Comparison of ENCODE assay signal across 37 cellular contexts in the genomic region with DNA sequence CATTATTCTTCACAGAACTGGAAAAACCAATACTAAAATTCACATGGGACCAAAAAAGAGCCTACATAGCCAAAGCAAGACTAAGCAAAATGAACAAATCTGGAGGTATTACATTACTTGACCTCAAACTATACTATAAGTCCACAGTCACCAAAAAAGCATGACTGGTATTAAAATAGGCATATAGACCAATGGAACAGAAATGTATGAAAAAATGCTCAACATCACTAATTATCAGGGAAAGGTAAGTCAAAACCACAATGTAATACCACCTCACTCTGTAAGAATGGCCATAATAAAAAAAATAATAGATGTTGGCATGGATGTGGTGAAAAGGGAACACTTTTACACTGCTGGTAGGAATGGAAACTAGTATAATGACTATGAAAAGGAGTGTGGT.
"Had no signal": no experiment of that assay in that cellular context is flagged by ENCODE, and none has a peak within 500 bp of the region (broad histone marks: within the 10 kb centered on the region; RNA-seq: fewer than 3 reads in every experiment).

No MANE protein-coding gene starts in this region.

- H3K36me3 ChIP-seq: adrenal gland, esophagus squamous epithelium, gastroesophageal sphincter, heart right ventricle had no signal

- H3K9me3 Mint-ChIP-seq: activated CD8-positive, alpha-beta T cell treated with anti-CD3 and anti-CD28 coated beads for 36 hours; activated naive CD8-positive, alpha-beta T cell treated with anti-CD3 and anti-CD28 coated beads, Interleukin-2, amount 50 U/mL, for 24 hours had no signal

- H3K27me3 Mint-ChIP-seq: activated B cell treated with CpG ODN at 0.5 μM for 24 hours; activated CD8-positive, alpha-beta T cell treated with anti-CD3 and anti-CD28 coated beads for 36 hours; activated naive CD4-positive, alpha-beta T cell treated with anti-CD3 and anti-CD28 coated beads, Interleukin-2, amount 50 U/mL, for 24 hours; activated naive CD8-positive, alpha-beta T cell treated with anti-CD3 and anti-CD28 coated beads for 36 hours; activated naive CD8-positive, alpha-beta T cell treated with anti-CD3 and anti-CD28 coated beads, Interleukin-2, amount 50 U/mL, for 24 hours; activated T-helper 17 cell treated with anti-CD3 and anti-CD28 coated beads, Interleukin-2, amount 50 U/mL, for 72 hours; brain; effector memory CD8-positive, alpha-beta T cell; T-helper 17 cell had no signal

- H3K27ac ChIP-seq: adrenal gland, epithelial cell of prostate, esophagus squamous epithelium, gastroesophageal sphincter, heart right ventricle, WERI-Rb-1 had no signal

- ATAC-seq: activated CD4-positive, CD25-positive, alpha-beta regulatory T cell treated with anti-CD3 and anti-CD28 coated beads, Interleukin-2, amount 50 U/mL, for 24 hours; activated CD8-positive, alpha-beta T cell treated with anti-CD3 and anti-CD28 coated beads for 36 hours; activated naive CD8-positive, alpha-beta T cell treated with anti-CD3 and anti-CD28 coated beads, Interleukin-2, amount 50 U/mL, for 24 hours; activated T-cell treated with anti-CD3 and anti-CD28 coated beads, Interleukin-2, amount 50 U/mL, for 4 hours; activated T-helper 17 cell treated with anti-CD3 and anti-CD28 coated beads, Interleukin-2, amount 50 U/mL, for 72 hours; effector memory CD8-positive, alpha-beta T cell; gastroesophageal sphincter; T-helper 17 cell had no signal

- H3K36me3 Mint-ChIP-seq: activated naive CD4-positive, alpha-beta T cell treated with anti-CD3 and anti-CD28 coated beads, Interleukin-2, amount 50 U/mL, for 24 hours; activated naive CD8-positive, alpha-beta T cell treated with anti-CD3 and anti-CD28 coated beads for 36 hours had no signal

- FAIRE-seq: bronchial epithelial cell, colon, endometrium, endothelial cell of umbilical vein had no signal

- H3K27ac Mint-ChIP-seq: activated B cell treated with CpG ODN at 0.5 μM for 24 hours; activated CD8-positive, alpha-beta T cell treated with anti-CD3 and anti-CD28 coated beads for 36 hours; activated naive CD4-positive, alpha-beta T cell treated with anti-CD3 and anti-CD28 coated beads, Interleukin-2, amount 50 U/mL, for 24 hours; activated naive CD8-positive, alpha-beta T cell treated with anti-CD3 and anti-CD28 coated beads for 36 hours; activated naive CD8-positive, alpha-beta T cell treated with anti-CD3 and anti-CD28 coated beads, Interleukin-2, amount 50 U/mL, for 24 hours; activated T-helper 17 cell treated with anti-CD3 and anti-CD28 coated beads, Interleukin-2, amount 50 U/mL, for 72 hours; brain; effector memory CD8-positive, alpha-beta T cell; T-helper 17 cell; T-helper 2 cell treated with Interferon-gamma antibody and Interleukin-4, amounts not matched to agents 5 μg/mL and 100 μg/mL, for 36 hours had no signal

- DNase-seq: activated B cell treated with CpG ODN at 0.5 μM for 24 hours; activated CD4-positive, alpha-beta T cell treated with anti-CD3 and anti-CD28 coated beads for 48 hours; activated CD4-positive, alpha-beta T cell treated with anti-CD3 and anti-CD28 coated beads, Interleukin-2, amount 50 U/mL, for 1 hour; activated CD4-positive, alpha-beta T cell treated with anti-CD3 and anti-CD28 coated beads, Interleukin-2, amount 50 U/mL, for 48 hours; activated CD8-positive, alpha-beta memory T cell treated with anti-CD3 and anti-CD28 coated beads for 24 hours; activated CD8-positive, alpha-beta T cell treated with anti-CD3 and anti-CD28 coated beads for 36 hours; activated effector memory CD4-positive, alpha-beta T cell treated with Interleukin-2 at 50 U/mL for 16 hours; activated gamma-delta T cell treated with Interleukin-2 at 50 U/mL for 16 hours; activated naive CD4-positive, alpha-beta T cell treated with Interleukin-2 at 50 U/mL for 16 hours; activated naive CD8-positive, alpha-beta T cell treated with anti-CD3 and anti-CD28 coated beads for 36 hours; activated naive CD8-positive, alpha-beta T cell treated with anti-CD3 and anti-CD28 coated beads, Interleukin-2, amount 50 U/mL, for 24 hours; activated T-cell treated with anti-CD3 and anti-CD28 coated beads, Interleukin-2, amount 50 U/mL, for 4 hours; adrenal gland; amygdala; aorta; cortex of kidney; dermis blood vessel endothelial cell; effector CD4-positive, alpha-beta T cell; effector memory CD8-positive, alpha-beta T cell; esophagus squamous epithelium; foreskin melanocyte; heart right ventricle; T-helper 1 cell; T-helper 17 cell; T1000; WERI-Rb-1 had no signal

- H3K4me3 ChIP-seq: adrenal gland, esophagus squamous epithelium, gastroesophageal sphincter, heart right ventricle had no signal

- H3K4me1 ChIP-seq: adrenal gland, esophagus squamous epithelium, gastroesophageal sphincter had no signal

- H3K9me3 ChIP-seq: adrenal gland, esophagus squamous epithelium, gastroesophageal sphincter, heart right ventricle had no signal

- H3K4me3 Mint-ChIP-seq: activated B cell treated with CpG ODN at 0.5 μM for 24 hours; activated CD8-positive, alpha-beta T cell treated with anti-CD3 and anti-CD28 coated beads for 36 hours; activated naive CD4-positive, alpha-beta T cell treated with anti-CD3 and anti-CD28 coated beads, Interleukin-2, amount 50 U/mL, for 24 hours; activated naive CD8-positive, alpha-beta T cell treated with anti-CD3 and anti-CD28 coated beads for 36 hours; activated naive CD8-positive, alpha-beta T cell treated with anti-CD3 and anti-CD28 coated beads, Interleukin-2, amount 50 U/mL, for 24 hours; activated T-cell treated with anti-CD3 and anti-CD28 coated beads, Interleukin-2, amount 50 U/mL, for 4 hours; activated T-helper 17 cell treated with anti-CD3 and anti-CD28 coated beads, Interleukin-2, amount 50 U/mL, for 72 hours; brain; effector memory CD8-positive, alpha-beta T cell; T-helper 17 cell; T-helper 2 cell treated with Interferon-gamma antibody and Interleukin-4, amounts not matched to agents 5 μg/mL and 100 μg/mL, for 36 hours had no signal

- H3K27me3 ChIP-seq: adrenal gland, esophagus squamous epithelium, gastroesophageal sphincter, heart right ventricle had no signal

- H3K4me1 Mint-ChIP-seq: activated B cell treated with CpG ODN at 0.5 μM for 24 hours; activated naive CD4-positive, alpha-beta T cell treated with anti-CD3 and anti-CD28 coated beads, Interleukin-2, amount 50 U/mL, for 24 hours; activated naive CD8-positive, alpha-beta T cell treated with anti-CD3 and anti-CD28 coated beads for 36 hours; activated naive CD8-positive, alpha-beta T cell treated with anti-CD3 and anti-CD28 coated beads, Interleukin-2, amount 50 U/mL, for 24 hours; activated T-helper 17 cell treated with anti-CD3 and anti-CD28 coated beads, Interleukin-2, amount 50 U/mL, for 72 hours; T-helper 17 cell had no signal
